ENCODE assay signal across 8 cellular contexts in genomic region chr12:113040722-113041168, GRCh38. TPM values are rescaled to one million over a fixed set of nuclear protein-coding genes. Genes with fewer than 3 reads are reported as not detected.
DNase-seq lines count a peak whose midpoint lies in the region; ATAC-seq and TF ChIP-seq lines count a peak whose summit lies in the region.

No MANE protein-coding gene starts in this region.

- WGBS in SK-N-SH (ENCODE audit: low lambda C conversion rate), result 65% methylated on average over 6 of the region's 6 CpGs

- H3F3A ChIP-seq in SK-N-SH (replicated peaks; ENCODE audit: insufficient read depth), result no peaks in the 10 kb centered on the region

- H3K9me3 ChIP-seq in SK-N-SH (no peaks in the 10 kb centered on the region), gastrocnemius medialis (no peaks in the 10 kb centered on the region)

- no peak for TF ChIP-seq POLR2A in gastrocnemius medialis (IDR thresholded peaks at IDR 0.05)

- peak overlapping the region; percentile 81; the same call in 1 of the 2 replicates for H2AFZ ChIP-seq in SK-N-SH (ENCODE audit: low read depth)

- TF ChIP-seq RAD21 in SK-N-SH (IDR thresholded peaks at IDR 0.05; ENCODE audit: low read length), result no peak

- no peak overlapping the region for H3K4me2 ChIP-seq in SK-N-SH

- CTCF ChIA-PET in SK-N-SH (lab: Yijun Ruan, JAX), result interaction anchor here (1.0 to 7.3 kb wide), 4 partner anchors 9 to 140 kb away, joined by 3 to 50 read pairs (median 6); no protein-coding TSS in a partner anchor

- H3K4me3 ChIP-seq in SK-N-SH (ENCODE audit: low read depth in 2 of 2, low read length in 1 of 2) (no peak overlapping the region), gastrocnemius medialis (no peak overlapping the region)

- TF ChIP-seq CTCF in SK-N-SH (IDR thresholded peaks at IDR 0.05) (no peak), gastrocnemius medialis (IDR thresholded peaks at IDR 0.05 in 4 of 5, conservative IDR thresholded peaks at IDR 0.05 in 1 of 5) (no peak)

- TF ChIP-seq EP300 in SK-N-SH (IDR thresholded peaks at IDR 0.05; ENCODE audit: borderline replicate concordance in 1 of 2, low read depth in 1 of 2, low read length in 1 of 2), result no peak

- no peaks in the 10 kb centered on the region for H3K79me2 ChIP-seq in SK-N-SH (ENCODE audit: insufficient read depth)

- no peak overlapping the region for H3K9ac ChIP-seq in SK-N-SH

- H3K27ac ChIP-seq in SK-N-SH (ENCODE audit: low read depth in 2 of 2, low read length in 1 of 2) (no peak overlapping the region), gastrocnemius medialis (peak overlapping the region in 1 of 4 donors; percentile 25)

- ATAC-seq in Right ventricle myocardium superior (ENCODE audit: poor library complexity) (peak; percentile 96), gastrocnemius medialis (peak; percentile 84 to 90), GM18519 (IDR thresholded peaks at IDR 0.05; ENCODE audit: low FRiP score, unreplicated experiment) (no peak)

- H3K36me3 ChIP-seq in SK-N-SH (replicated peaks in 1 of 2; ENCODE audit: control insufficient read depth in 1 of 2, insufficient read depth in 2 of 2, low read length in 1 of 2) (no peaks in the 10 kb centered on the region), gastrocnemius medialis (no peaks in the 10 kb centered on the region)

- no peaks in the 10 kb centered on the region for H3K9me2 ChIP-seq in SK-N-SH

- in situ Hi-C loops in gastrocnemius medialis (cut with MboI; ENCODE audit: low sequenced_read_pairs in 4 of 4), result no loop called here

- H3K27me3 ChIP-seq in SK-N-SH (ENCODE audit: insufficient read depth), result no peaks in the 10 kb centered on the region
- H3K27me3 ChIP-seq in gastrocnemius medialis, result peaks cover 0 to 5% (median 0%) of the 10 kb centered on the region in 3 donors

- POLR2A ChIA-PET in SK-N-SH (lab: Yijun Ruan, JAX), result no interaction called here

- peak; percentile 82 for DNase-seq in GOT3 (lab: John Stamatoyannopoulos, UW)
- DNase-seq in SK-N-SH, result no peak
- DNase-seq in Right ventricle myocardium superior, result peak; percentile 90
- peak; percentile 55 to 83 for DNase-seq in gastrocnemius medialis
- DNase-seq in stimulated activated CD4-positive, alpha-beta T cell treated with anti-CD3 and anti-CD28 coated beads, Interleukin-4, amount 100 ng/mL, for 1 hour, result no peak
- DNase-seq in stimulated activated CD4-positive, alpha-beta T cell treated with anti-CD3 and anti-CD28 coated beads, Interleukin-4, amount 100 ng/mL, for 24 hours, result no peak
- DNase-seq in HT-29 (ENCODE audit: low spot score), result no peak

- no peaks in the 10 kb centered on the region for H4K20me1 ChIP-seq in SK-N-SH (ENCODE audit: insufficient read depth)

- intact Hi-C loops in Right ventricle myocardium superior (cut with DNase I) (no loop called here), gastrocnemius medialis (cut with DNase I; ENCODE audit: low total_unique reads) (no loop called here)

- H3K4me1 ChIP-seq in SK-N-SH (ENCODE audit: control insufficient read depth in 1 of 2, insufficient read depth in 2 of 2, low read depth in 1 of 2, low read length in 1 of 2) (peaks cover 0 to 3% of the 10 kb centered on the region in 2 experiments; a peak in 1 of 4 replicates), gastrocnemius medialis (no peaks in the 10 kb centered on the region)

TF ChIP-seq in SK-N-SH, 30 proteins besides CTCF, POLR2A, EP300 and RAD21:
- TF ChIP-seq MEF2A (IDR thresholded peaks at IDR 0.05; ENCODE audit: borderline replicate concordance, low read depth) (no peak), FOSL2 (IDR thresholded peaks at IDR 0.05; ENCODE audit: borderline replicate concordance, low read depth) (no peak)

RNA-seq across cellular contexts. Expression of gene DTX1, which starts 15.8 kb away (rescaled TPM):
- 0.72 and 1.0 TPM in 2 replicates for polyA plus RNA-seq in SK-N-SH (2012; rRNA removed)
- 0.40 and 0.96 TPM in 2 replicates for polyA plus RNA-seq in SK-N-SH (2012; cell fraction: cytosol; rRNA removed)
- 2.4 and 2.7 TPM in 2 replicates for polyA plus RNA-seq in SK-N-SH (2012; cell fraction: nucleus; rRNA removed)
- total RNA-seq in Right ventricle myocardium superior (1.6 TPM), gastrocnemius medialis (1 to 10 TPM in 1 of 4 donors, under 1 TPM in 3; 0.49 to 1.1 (median 0.77) TPM)
- total RNA-seq in HT-29 (2014; rRNA removed; shearing (Covaris generic)), result not detected in 2 replicates

Comparison
In these comparisons a context has a peak if more than half of its experiments do, and no peak if none do; other contexts are left out.
1. DNase-seq: peak in GOT3 (single experiment), Right ventricle myocardium superior (single experiment) and gastrocnemius medialis (2 of 2); none in SK-N-SH (single experiment), stimulated activated CD4-positive, alpha-beta T cell treated with anti-CD3 and anti-CD28 coated beads, Interleukin-4, amount 100 ng/mL, for 1 hour (single experiment), stimulated activated CD4-positive, alpha-beta T cell treated with anti-CD3 and anti-CD28 coated beads, Interleukin-4, amount 100 ng/mL, for 24 hours (single experiment) and HT-29 (single experiment).